10 cellular contexts compared by ENCODE assay signal in genomic region chr2:28649481-28650260, GRCh38.
DNase-seq lines count a peak whose midpoint lies in the region; ATAC-seq, FAIRE-seq and TF ChIP-seq lines count a peak whose summit lies in the region.
"Had no signal": no experiment of that assay in that cellular context is flagged by ENCODE, and none has a peak within 500 bp of the region (broad histone marks: within the 10 kb centered on the region; RNA-seq: fewer than 3 reads in every experiment).

No MANE protein-coding gene starts in this region.

- no peak overlapping the region for H3K4me3 ChIP-seq in A673 (ENCODE audit: low read depth, low read length, poor library complexity, severe bottlenecking)

- POLR2A ChIA-PET in A673 (lab: Charles Lee; ENCODE audit: low non-redundant PET): no interaction called here
- POLR2A ChIA-PET in activated CD4-positive, alpha-beta memory T cell treated with anti-CD3 and anti-CD28 coated beads, Interleukin-2, amount 10 ng/mL, durations not matched to agents 7 days and 5 days (lab: Charles Lee): no interaction called here

- H3K4me1 ChIP-seq in A673 (ENCODE audit: insufficient read depth, low read length, poor library complexity, severe bottlenecking): peaks cover 13% of the 10 kb centered on the region

- TF ChIP-seq POLR2A in H54 (IDR thresholded peaks at IDR 0.05; ENCODE audit: low read depth, low read length): no peak

- no peak overlapping the region for H3K4me3 Mint-ChIP-seq in activated CD4-positive, alpha-beta memory T cell treated with anti-CD3 and anti-CD28 coated beads, Interleukin-2, amount 10 ng/mL, durations not matched to agents 7 days and 5 days

- peak; percentile 83 for FAIRE-seq in H54 (lab: Jason Lieb, UNC)
- FAIRE-seq in GM19239 (lab: Jason Lieb, UNC): no peak

- CTCF ChIA-PET in A673 (lab: Charles Lee): interaction anchor here (1.0 kb wide), 1 partner anchor 56 kb away, joined by 3 read pairs; no protein-coding TSS in a partner anchor
- CTCF ChIA-PET in activated CD4-positive, alpha-beta memory T cell treated with anti-CD3 and anti-CD28 coated beads, Interleukin-2, amount 10 ng/mL, durations not matched to agents 7 days and 5 days (lab: Charles Lee): interaction anchor here (1.3 kb wide), 1 partner anchor 54 kb away, joined by 3 read pairs; no protein-coding TSS in a partner anchor

- H3K27me3 ChIP-seq in A673 (replicated peaks; ENCODE audit: insufficient read depth, low read depth, low read length, poor library complexity): no peaks in the 10 kb centered on the region

- no peaks in the 10 kb centered on the region for H3K27me3 Mint-ChIP-seq in activated CD4-positive, alpha-beta memory T cell treated with anti-CD3 and anti-CD28 coated beads, Interleukin-2, amount 10 ng/mL, durations not matched to agents 7 days and 5 days
- H3K27me3 Mint-ChIP-seq: naive thymus-derived CD8-positive, alpha-beta T cell had no signal

- DNase-seq in A673 (ENCODE audit: low spot score): peak; percentile 76
- DNase-seq in H54 (ENCODE audit: insufficient read length, low spot score): no peak
- peak; percentile 44 for DNase-seq in activated CD4-positive, alpha-beta memory T cell treated with anti-CD3 and anti-CD28 coated beads, Interleukin-2, amount 10 ng/mL, durations not matched to agents 7 days and 5 days
- DNase-seq in lung microvascular endothelial cell (ENCODE audit: low read depth in 2 of 2): peak; percentile 44 to 57
- DNase-seq in GM19239 (ENCODE audit: insufficient read length, low spot score): no peak
- no peak for DNase-seq in cerebellar nuclear complex (lab: John Stamatoyannopoulos, UW)
- DNase-seq in NCI-H446 treated with DMSO at 0.1 percent for 48 hours (lab: John Stamatoyannopoulos, UW): no peak
- DNase-seq: naive thymus-derived CD8-positive, alpha-beta T cell had no signal

- BruUV-seq in A673 (replicated peaks; lab: Mats Ljungman, UMichigan): no TSS peak

- H3K9me3 ChIP-seq in A673 (ENCODE audit: low read depth, low read length, poor library complexity, severe bottlenecking): no peaks in the 10 kb centered on the region

- H3K36me3 Mint-ChIP-seq in activated CD4-positive, alpha-beta memory T cell treated with anti-CD3 and anti-CD28 coated beads, Interleukin-2, amount 10 ng/mL, durations not matched to agents 7 days and 5 days (ENCODE audit: low read depth): no peaks in the 10 kb centered on the region
- H3K36me3 Mint-ChIP-seq: naive thymus-derived CD8-positive, alpha-beta T cell had no signal

- peak overlapping the region; percentile 28 for H3K27ac Mint-ChIP-seq in activated CD4-positive, alpha-beta memory T cell treated with anti-CD3 and anti-CD28 coated beads, Interleukin-2, amount 10 ng/mL, durations not matched to agents 7 days and 5 days

- no peak for ATAC-seq in HG02973 (IDR thresholded peaks at IDR 0.05; ENCODE audit: unreplicated experiment)
- ATAC-seq: naive thymus-derived CD8-positive, alpha-beta T cell had no signal

- no peaks in the 10 kb centered on the region for H3K36me3 ChIP-seq in A673 (ENCODE audit: insufficient read depth, low read length, poor library complexity, severe bottlenecking)

- no peak for TF ChIP-seq CTCF in A673 (conservative IDR thresholded peaks at IDR 0.05; ENCODE audit: low read depth, low read length)

- H3K9me3 Mint-ChIP-seq in activated CD4-positive, alpha-beta memory T cell treated with anti-CD3 and anti-CD28 coated beads, Interleukin-2, amount 10 ng/mL, durations not matched to agents 7 days and 5 days: no peaks in the 10 kb centered on the region
- H3K9me3 Mint-ChIP-seq: naive thymus-derived CD8-positive, alpha-beta T cell had no signal

- peaks cover 23% of the 10 kb centered on the region for H3K4me1 Mint-ChIP-seq in activated CD4-positive, alpha-beta memory T cell treated with anti-CD3 and anti-CD28 coated beads, Interleukin-2, amount 10 ng/mL, durations not matched to agents 7 days and 5 days

- intact Hi-C loops in A673 (cut with micrococcal nuclease; ENCODE audit: unreplicated experiment): no loop called here

- peak overlapping the region; percentile 40 for H3K27ac ChIP-seq in A673 (ENCODE audit: low read depth, low read length, poor library complexity, severe bottlenecking)
- H3K27ac ChIP-seq: KMS-11 had no signal

Comparison
In these comparisons a context has a peak if more than half of its experiments do, and no peak if none do; other contexts are left out.
1. DNase-seq: peak in A673 (single experiment), activated CD4-positive, alpha-beta memory T cell treated with anti-CD3 and anti-CD28 coated beads, Interleukin-2, amount 10 ng/mL, durations not matched to agents 7 days and 5 days (single experiment) and lung microvascular endothelial cell (2 of 2); none in H54 (single experiment), GM19239 (single experiment), cerebellar nuclear complex (0 of 2) and NCI-H446 treated with DMSO at 0.1 percent for 48 hours (single experiment).